8 cellular contexts compared by ENCODE assay signal in genomic region chr2:47401789-47402554, GRCh38. TPM values are rescaled to one million over a fixed set of nuclear protein-coding genes. Genes with fewer than 3 reads are reported as not detected.
DNase-seq lines count a peak whose midpoint lies in the region; ATAC-seq and TF ChIP-seq lines count a peak whose summit lies in the region.

No MANE protein-coding gene starts in this region.

- peak overlapping the region; percentile 20 to 93 (median 89); a peak in 19 of 22 replicates for H3K9ac ChIP-seq in BLaER1 treated with 17β-estradiol and CSF1 and Interleukin-3, amounts not matched to agents 10 nM and 100 nM

- H3K4me2 ChIP-seq in BLaER1 treated with 17β-estradiol and CSF1 and Interleukin-3, amounts not matched to agents 10 nM and 100 nM = peak overlapping the region; percentile 75 to 97 (median 86)

- peaks cover 0 to 12% (median 2%) of the 10 kb centered on the region in 11 experiments; a peak in 9 of 22 replicates for H4K20me1 ChIP-seq in BLaER1 treated with 17β-estradiol and CSF1 and Interleukin-3, amounts not matched to agents 10 nM and 100 nM

- ATAC-seq in natural killer cell = no peak

- no peaks in the 10 kb centered on the region for H3K27me3 Mint-ChIP-seq in natural killer cell (ENCODE audit: low read depth in 2 of 2)

- TF ChIP-seq CTCF in NB4 (IDR thresholded peaks at IDR 0.05; ENCODE audit: low read depth, low read length) (no peak), choroid plexus epithelial cell (conservative IDR thresholded peaks at IDR 0.05; ENCODE audit: low read depth, low read length) (no peak), natural killer cell (IDR thresholded peaks at IDR 0.05) (no peak)

- TF ChIP-seq POLR2A in NB4 (IDR thresholded peaks at IDR 0.05; ENCODE audit: extremely low read depth, insufficient read length) = no peak

- peaks cover 0 to 19% (median 17%) of the 10 kb centered on the region in 11 experiments; a peak in 18 of 22 replicates for H3K9me3 ChIP-seq in BLaER1 treated with 17β-estradiol and CSF1 and Interleukin-3, amounts not matched to agents 10 nM and 100 nM (replicated peaks in 1 of 11)

- H3K36me3 ChIP-seq in BLaER1 treated with 17β-estradiol and CSF1 and Interleukin-3, amounts not matched to agents 10 nM and 100 nM = peaks cover 0 to 24% (median 18%) of the 10 kb centered on the region in 11 experiments; a peak in 19 of 22 replicates

- intact Hi-C loops in natural killer cell (cut with micrococcal nuclease) = no loop called here

- no peaks in the 10 kb centered on the region for H3K36me3 Mint-ChIP-seq in natural killer cell

- peaks cover 17 to 22% (median 20%) of the 10 kb centered on the region in 10 experiments for H3K4me1 ChIP-seq in BLaER1 treated with 17β-estradiol and CSF1 and Interleukin-3, amounts not matched to agents 10 nM and 100 nM

- H3K4me1 Mint-ChIP-seq in natural killer cell = peaks cover 20 to 36% of the 10 kb centered on the region in 2 donors

- peaks cover 0 to 3% of the 10 kb centered on the region in 2 donors for H3K9me3 Mint-ChIP-seq in natural killer cell

- H3K4me3 Mint-ChIP-seq in natural killer cell = peak overlapping the region; percentile 96

- peak overlapping the region; percentile 86 to 93 (median 88) for H3K4me3 ChIP-seq in BLaER1 treated with 17β-estradiol and CSF1 and Interleukin-3, amounts not matched to agents 10 nM and 100 nM
- H3K4me3 ChIP-seq in NB4 (ENCODE audit: low read depth, low read length) (peak overlapping the region; percentile 96), choroid plexus epithelial cell (ENCODE audit: low read depth, low read length) (peak overlapping the region; percentile 96)

- DNase-seq in NB4 (ENCODE audit: low read depth) (no peak), choroid plexus epithelial cell (ENCODE audit: low read depth) (no peak), natural killer cell (no peak), pons (ENCODE audit: low spot score) (no peak), activated gamma-delta T cell treated with Interleukin-2 at 50 U/mL for 16 hours (no peak)
- no peak for DNase-seq in stimulated activated CD4-positive, alpha-beta T cell treated with anti-CD3 and anti-CD28 coated beads, Interleukin-4, amount 100 ng/mL, for 24 hours
- no peak for DNase-seq in activated naive CD4-positive, alpha-beta T cell treated with Interleukin-2 at 50 U/mL for 16 hours

- H3K27ac ChIP-seq in BLaER1 treated with 17β-estradiol and CSF1 and Interleukin-3, amounts not matched to agents 10 nM and 100 nM = peak overlapping the region in 8 of 11 experiments; percentile 71 to 91 (median 88); a peak in 15 of 22 replicates

- H3K27ac Mint-ChIP-seq in natural killer cell = peak overlapping the region; percentile 83 to 94

- H3K27me3 ChIP-seq in BLaER1 treated with 17β-estradiol and CSF1 and Interleukin-3, amounts not matched to agents 10 nM and 100 nM = no peaks in the 10 kb centered on the region

RNA-seq across cellular contexts. Expression of gene MSH2, which starts 1.0 kb away (rescaled TPM):
- total RNA-seq in natural killer cell = 10 to 100 TPM; 11.9 to 18.8 (median 15.0) TPM

RNA-seq across cellular contexts. Expression of gene EPCAM, which starts 32.9 kb away (rescaled TPM):
- not detected for total RNA-seq in natural killer cell
